8 cellular contexts compared by ENCODE assay signal in the genomic region with DNA sequence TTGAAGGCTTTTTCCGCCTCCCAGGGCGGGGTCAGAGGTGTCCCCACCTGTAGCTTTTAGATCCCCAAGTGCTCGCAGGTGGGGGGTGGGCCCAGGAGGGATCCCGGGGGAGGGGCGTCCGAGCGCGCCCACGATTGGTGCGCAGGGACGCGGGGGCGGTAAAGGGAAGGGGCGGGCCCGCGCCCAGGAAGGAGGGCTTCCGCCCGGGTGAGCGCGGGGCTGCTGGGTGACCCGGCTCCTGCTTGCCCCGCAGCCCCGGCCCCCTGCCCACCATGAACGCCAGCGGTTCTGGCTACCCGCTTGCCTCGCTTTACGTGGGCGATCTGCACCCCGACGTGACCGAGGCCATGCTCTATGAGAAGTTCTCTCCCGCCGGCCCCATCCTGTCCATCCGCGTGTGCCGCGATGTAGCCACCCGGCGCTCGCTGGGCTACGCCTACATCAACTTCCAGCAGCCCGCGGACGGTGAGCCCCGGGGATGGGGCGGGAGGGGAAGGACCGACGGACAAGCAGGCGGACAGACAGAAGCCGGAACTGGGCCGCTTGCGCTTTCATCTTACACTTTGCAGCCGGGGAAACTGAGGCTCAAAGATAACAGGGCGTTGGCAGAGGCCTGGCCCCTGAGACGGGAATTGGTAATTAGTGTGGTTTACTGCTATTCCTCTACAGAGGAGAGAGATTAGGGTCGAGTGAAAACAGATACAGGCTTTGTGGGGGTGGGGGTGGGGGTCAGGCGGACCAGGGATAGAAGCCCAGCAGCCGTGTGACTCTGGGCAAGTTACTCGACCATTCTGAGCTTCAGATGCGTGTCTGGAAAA. TPM values are rescaled to one million over a fixed set of nuclear protein-coding genes. Genes with fewer than 3 reads are reported as not detected.
DNase-seq lines count a peak whose midpoint lies in the region; ATAC-seq, FAIRE-seq and TF ChIP-seq lines count a peak whose summit lies in the region.

A gene (plus strand): TSS at position 189 of the 818 bp plus-strand sequence. CDS start 84 bp downstream, at position 273.

- peaks cover 0 to 47% of the 10 kb centered on the region in 2 donors for H3K36me3 ChIP-seq in gastroesophageal sphincter
- H3K36me3 ChIP-seq in thyroid gland: peaks cover 18 to 20% of the 10 kb centered on the region in 2 donors

- intact Hi-C loops in thyroid gland (cut with DNase I): no loop called here

- H3K27me3 ChIP-seq in gastroesophageal sphincter: no peaks in the 10 kb centered on the region
- no peaks in the 10 kb centered on the region for H3K27me3 ChIP-seq in thyroid gland

- TF ChIP-seq CTCF in D721Med (IDR thresholded peaks at IDR 0.05; ENCODE audit: insufficient read depth, missing control alignments): no peak
- TF ChIP-seq CTCF in gastroesophageal sphincter (IDR thresholded peaks at IDR 0.05): no peak
- TF ChIP-seq CTCF in thyroid gland (IDR thresholded peaks at IDR 0.05): no peak

- peak; percentile 79 for DNase-seq in D721Med (ENCODE audit: insufficient read length, low spot score)
- DNase-seq in KBM-7: peak; percentile 62
- DNase-seq in SHP77 treated with DMSO at 0.1 percent for 48 hours (lab: John Stamatoyannopoulos, UW): peak; percentile 47
- DNase-seq in activated gamma-delta T cell treated with Interleukin-2 at 50 U/mL for 16 hours: peak; percentile 71
- peak; percentile 25 for DNase-seq in occipital lobe (lab: John Stamatoyannopoulos, UW)
- peak; percentile 90 to 93 for DNase-seq in thyroid gland

- TF ChIP-seq POLR2A in gastroesophageal sphincter (IDR thresholded peaks at IDR 0.05) (peak in 1 of 2 donors; percentile 18), thyroid gland (IDR thresholded peaks at IDR 0.05) (peak in 1 of 2 donors; percentile 46)

- TF ChIP-seq EP300 in gastroesophageal sphincter (IDR thresholded peaks at IDR 0.05): no peak

- H3K9me3 ChIP-seq in gastroesophageal sphincter (no peaks in the 10 kb centered on the region), thyroid gland (no peaks in the 10 kb centered on the region)

- 0 to 8% methylated on average over 1 to 6 of the region's 61 CpGs for WGBS in gastroesophageal sphincter (ENCODE audit: low coverage in 1 of 2), 2 donors
- 6 to 9% methylated on average over 9 to 23 of the region's 61 CpGs for WGBS in thyroid gland, 2 donors

- no peak for FAIRE-seq in D721Med (lab: Jason Lieb, UNC)

- in situ Hi-C loops in KBM-7 (cut with MboI; ENCODE audit: low pct_unique_long_range_greater_than_20kb, low sequenced_read_pairs): no loop called here

- peak; percentile 70 for ATAC-seq in GM21515 (IDR thresholded peaks at IDR 0.05; ENCODE audit: unreplicated experiment)
- ATAC-seq in gastroesophageal sphincter: peak; percentile 89

- H3K4me1 ChIP-seq in gastroesophageal sphincter (peaks cover 0 to 20% (median 4%) of the 10 kb centered on the region in 3 donors), thyroid gland (peaks cover 10 to 16% of the 10 kb centered on the region in 2 donors)

- H3K4me3 ChIP-seq in gastroesophageal sphincter: peak within 1 kb of the TSS; percentile 56 to 67
- H3K4me3 ChIP-seq in thyroid gland (replicated peaks in 1 of 3): peak within 1 kb of the TSS; percentile 11 to 65 (median 47)

- H3K27ac ChIP-seq in gastroesophageal sphincter (peak within 1 kb of the TSS in 1 of 4 donors; percentile 30), thyroid gland (no peak within 1 kb of the TSS)

RNA-seq across cellular contexts. Expression of the gene that starts here (rescaled TPM):
- total RNA-seq in gastroesophageal sphincter: 10 to 100 TPM in 1 of 4 donors, 1 to 10 TPM in 3; 2.2 to 13.5 (median 3.2) TPM
- total RNA-seq in occipital lobe: 4.4 TPM
- total RNA-seq in thyroid gland: 10 to 100 TPM; 26.5 to 53.8 (median 31.9) TPM

Comparison
In these comparisons a context has a peak if more than half of its experiments do, and no peak if none do; other contexts are left out.
1. DNase-seq: peak in every context shown above with its lines; median percentile 92 in thyroid gland; 79 in D721Med; 71 in activated gamma-delta T cell treated with Interleukin-2 at 50 U/mL for 16 hours; 62 in KBM-7; 47 in SHP77 treated with DMSO at 0.1 percent for 48 hours; 25 in occipital lobe.